11 cellular contexts compared by ENCODE assay signal in genomic region chr4:169254546-169254983, GRCh38. TPM values are rescaled to one million over a fixed set of nuclear protein-coding genes. Genes with fewer than 3 reads are reported as not detected.
A peak's percentile ranks its signal among the peaks of the same experiment; 100 is the strongest.
DNase-seq lines count a peak whose midpoint lies in the region; ATAC-seq and TF ChIP-seq lines count a peak whose summit lies in the region.
"Had no signal": no experiment of that assay in that cellular context is flagged by ENCODE, and none has a peak within 500 bp of the region (broad histone marks: within the 10 kb centered on the region; RNA-seq: fewer than 3 reads in every experiment).

No MANE protein-coding gene starts in this region.

- H3K4me3 ChIP-seq in BJ (ENCODE audit: low read depth, low read length), result no peak overlapping the region

- H3K9me3 Mint-ChIP-seq in nephron progenitor cell, result peaks cover under 1% of the 10 kb centered on the region

- POLR2A ChIA-PET in BJ (lab: Charles Lee), result no interaction called here

- no peak for TF ChIP-seq CTCF in BJ (IDR thresholded peaks at IDR 0.05; ENCODE audit: insufficient read depth, low read depth, low read length)
- no peak for TF ChIP-seq CTCF in nephron progenitor cell (IDR thresholded peaks at IDR 0.05)

- H3K4me3 Mint-ChIP-seq in nephron progenitor cell, result peak overlapping the region; percentile 19

- peaks cover 87% of the 10 kb centered on the region for H3K4me1 Mint-ChIP-seq in nephron progenitor cell

- no peaks in the 10 kb centered on the region for H3K36me3 ChIP-seq in BJ (ENCODE audit: control insufficient read depth, insufficient read depth, low read length)

- peaks cover 7% of the 10 kb centered on the region for H3K36me3 Mint-ChIP-seq in nephron progenitor cell (ENCODE audit: low read depth)

- H3K27ac Mint-ChIP-seq in nephron progenitor cell, result no peak overlapping the region

- peaks cover 2% of the 10 kb centered on the region for H3K27me3 Mint-ChIP-seq in nephron progenitor cell (ENCODE audit: low read depth, poor library complexity)

- ATAC-seq in GM21825 (IDR thresholded peaks at IDR 0.05; ENCODE audit: unreplicated experiment) (no peak), HG03095 (IDR thresholded peaks at IDR 0.05; ENCODE audit: unreplicated experiment) (no peak)

- no peaks in the 10 kb centered on the region for H3K27me3 ChIP-seq in BJ (ENCODE audit: control insufficient read depth, insufficient read depth, low read length)

- DNase-seq in BJ (ENCODE audit: low read depth), result peak; percentile 61
- DNase-seq in OCI-M1 (lab: John Stamatoyannopoulos, UW), result peak; percentile 68
- DNase-seq in fibroblast of gingiva (ENCODE audit: low read depth), result peak; percentile 80
- no peak for DNase-seq in nephron progenitor cell
- no peak for DNase-seq in cerebellar nuclear complex (lab: John Stamatoyannopoulos, UW)
- no peak for DNase-seq in activated T-cell treated with anti-CD3 and anti-CD28 coated beads, Interleukin-2, amount 50 U/mL, for 1 hour
- DNase-seq: DMS53; effector CD8-positive, alpha-beta T cell; NCI-H187 treated with DMSO at 0.1 percent for 48 hours had no signal

- CTCF ChIA-PET in BJ (lab: Yijun Ruan, JAX), result interaction anchor here (1.4 kb wide), 1 partner anchor 139 kb away, joined by 5 read pairs; no protein-coding TSS in a partner anchor

RNA-seq across cellular contexts. Expression of gene SH3RF1, which starts 16.2 kb away (rescaled TPM):
- 20.0 and 38.8 TPM in 2 replicates for polyA plus RNA-seq in BJ (2011; rRNA removed)
- polyA minus RNA-seq in BJ (2011; rRNA and poly(A)+ RNA removed), result 82.0 and 103 TPM in 2 replicates

Comparison
In these comparisons a context has a peak if more than half of its experiments do, and no peak if none do; other contexts are left out.
1. DNase-seq: peak in BJ (single experiment), OCI-M1 (single experiment) and fibroblast of gingiva (single experiment); none in nephron progenitor cell (single experiment), cerebellar nuclear complex (0 of 2) and activated T-cell treated with anti-CD3 and anti-CD28 coated beads, Interleukin-2, amount 50 U/mL, for 1 hour (single experiment).